Comparison of ENCODE assay signal across 8 cellular contexts in genomic region chr10:3668276-3668960, GRCh38.
A peak's percentile ranks its signal among the peaks of the same experiment; 100 is the strongest.
DNase-seq lines count a peak whose midpoint lies in the region; ATAC-seq, FAIRE-seq and TF ChIP-seq lines count a peak whose summit lies in the region.

No MANE protein-coding gene starts in this region.

- H3K18ac ChIP-seq in H1 (ENCODE audit: extremely low read depth, low read length) (no peak overlapping the region), neuronal stem cell (ENCODE audit: low read length) (peak overlapping the region; percentile 8)

- no peak overlapping the region for H3K14ac ChIP-seq in H1 (ENCODE audit: insufficient read length)
- no peak overlapping the region for H3K14ac ChIP-seq in neuronal stem cell (ENCODE audit: low read length)

- H3K79me2 ChIP-seq in H1 (ENCODE audit: control insufficient read depth in 1 of 2, insufficient read depth in 2 of 2, low read length in 2 of 2) = no peaks in the 10 kb centered on the region

- no peak for TF ChIP-seq EP300 in H1 (IDR thresholded peaks at IDR 0.05; ENCODE audit: borderline replicate concordance in 1 of 2, low read depth in 2 of 2, low read length in 2 of 2)

- no peak overlapping the region for H4K91ac ChIP-seq in H1 (replicated peaks; ENCODE audit: insufficient read length, low read length)
- H4K91ac ChIP-seq in neuronal stem cell (ENCODE audit: low read depth, low read length, poor library complexity) = no peak overlapping the region

- peaks cover 4% of the 10 kb centered on the region for H3K36me3 Mint-ChIP-seq in activated CD4-positive, alpha-beta T cell treated with anti-CD3 and anti-CD28 coated beads, Interleukin-2, amount 10 ng/mL, durations not matched to agents 7 days and 5 days (ENCODE audit: low read depth)

- H4K8ac ChIP-seq in H1 (ENCODE audit: extremely low read depth, insufficient read depth, low read length) = no peak overlapping the region
- H4K8ac ChIP-seq in neuronal stem cell (ENCODE audit: low read depth, low read length) = no peak overlapping the region

- H2BK20ac ChIP-seq in H1 (ENCODE audit: low read length) = no peak overlapping the region

- H3K4me3 Mint-ChIP-seq in activated CD4-positive, alpha-beta T cell treated with anti-CD3 and anti-CD28 coated beads, Interleukin-2, amount 10 ng/mL, durations not matched to agents 7 days and 5 days = peak overlapping the region; percentile 82

- peak; percentile 28 for FAIRE-seq in H1 (lab: Jason Lieb, UNC)

- H3K27ac ChIP-seq in HL-60 (replicated peaks) (peak overlapping the region; percentile 70), H1 (ENCODE audit: low read depth, low read length) (no peak overlapping the region), neuronal stem cell (replicated peaks; ENCODE audit: low read length) (no peak overlapping the region), vagina (peak overlapping the region; percentile 41), SJCRH30 (no peak overlapping the region)

- H3K4me1 ChIP-seq in H1 (replicated peaks in 1 of 4; ENCODE audit: control insufficient read depth in 3 of 4, insufficient read depth in 4 of 4, low read length in 3 of 4) (peaks cover 0 to 3% (median 0%) of the 10 kb centered on the region in 4 experiments; a peak in 3 of 7 replicates), neuronal stem cell (ENCODE audit: control insufficient read depth in 2 of 2, insufficient read depth in 1 of 2, low read depth in 1 of 2, low read length in 2 of 2) (peaks cover 0 to 4% of the 10 kb centered on the region in 2 donors), vagina (peaks cover 9% of the 10 kb centered on the region), SJCRH30 (no peaks in the 10 kb centered on the region)

- H3K36me3 ChIP-seq in H1 (ENCODE audit: control insufficient read depth in 2 of 4, insufficient read depth in 4 of 4, low read length in 3 of 4) (no peaks in the 10 kb centered on the region), neuronal stem cell (replicated peaks in 1 of 2; ENCODE audit: control insufficient read depth in 2 of 2, insufficient read depth in 2 of 2, low read length in 2 of 2) (no peaks in the 10 kb centered on the region), vagina (no peaks in the 10 kb centered on the region), SJCRH30 (no peaks in the 10 kb centered on the region)

- H2BK15ac ChIP-seq in H1 (ENCODE audit: low read length) (no peak overlapping the region), neuronal stem cell (ENCODE audit: low read length) (no peak overlapping the region)

- H3K79me1 ChIP-seq in H1 (ENCODE audit: low read depth, low read length) (no peaks in the 10 kb centered on the region), neuronal stem cell (ENCODE audit: low read depth, low read length) (no peaks in the 10 kb centered on the region)

- peak in 1 of 2 experiments; percentile 1; a peak in 1 of 4 replicates for TF ChIP-seq RAD21 in H1 (IDR thresholded peaks at IDR 0.05 in 1 of 2, conservative IDR thresholded peaks at IDR 0.05 in 1 of 2; ENCODE audit: low read depth in 2 of 2, low read length in 2 of 2)

- H3K4ac ChIP-seq in H1 (replicated peaks; ENCODE audit: insufficient read length, low read depth, low read length) (no peak overlapping the region), neuronal stem cell (ENCODE audit: low read length) (no peak overlapping the region)

- no peaks in the 10 kb centered on the region for H3K23me2 ChIP-seq in H1 (ENCODE audit: low read depth, low read length)

- no peak overlapping the region for H3K56ac ChIP-seq in H1 (replicated peaks; ENCODE audit: insufficient read length, low read depth, low read length)

- H3K4me2 ChIP-seq in H1 (ENCODE audit: insufficient read depth in 1 of 2, low read depth in 2 of 2, low read length in 2 of 2) (peak overlapping the region; percentile 16 to 57; a peak in 3 of 4 replicates), neuronal stem cell (ENCODE audit: insufficient read depth, low read length, poor library complexity, severe bottlenecking) (peak overlapping the region; percentile 26)

- no peak overlapping the region for H3K23ac ChIP-seq in H1 (ENCODE audit: insufficient read length)
- H3K23ac ChIP-seq in neuronal stem cell (ENCODE audit: low read depth, low read length, poor library complexity) = no peak overlapping the region

- H3K4me3 ChIP-seq in HL-60 (replicated peaks; ENCODE audit: insufficient read depth, low read length) (peak overlapping the region; percentile 16), H1 (ENCODE audit: extremely low read depth in 1 of 4, insufficient read depth in 2 of 4, low read depth in 3 of 4, low read length in 4 of 4) (peak overlapping the region in 3 of 4 experiments; percentile 4 to 48 (median 14); a peak in 4 of 8 replicates), neuronal stem cell (ENCODE audit: low read length in 2 of 2) (no peak overlapping the region), vagina (no peak overlapping the region), SJCRH30 (no peak overlapping the region)

- DNase-seq in HL-60 (ENCODE audit: low read depth in 1 of 2, low spot score in 1 of 2) = peak in 1 of 2 experiments; percentile 20
- DNase-seq in activated CD4-positive, alpha-beta T cell treated with anti-CD3 and anti-CD28 coated beads, Interleukin-2, amount 10 ng/mL, durations not matched to agents 7 days and 5 days = peak; percentile 80
- DNase-seq in H1 (ENCODE audit: low read depth in 1 of 2, low spot score in 2 of 2) = peak; percentile 47 to 59
- DNase-seq in neuronal stem cell (ENCODE audit: low spot score) = no peak
- DNase-seq in vagina (ENCODE audit: extremely low spot score in 2 of 2) = no peak
- no peak for DNase-seq in SJCRH30
- no peak for DNase-seq in NCI-H345 (lab: John Stamatoyannopoulos, UW)

- no peaks in the 10 kb centered on the region for H3K27me3 ChIP-seq in HL-60 (ENCODE audit: insufficient read depth, poor library complexity, severe bottlenecking)
- peaks cover 0 to 5% (median 0%) of the 10 kb centered on the region in 4 experiments; a peak in 2 of 7 replicates for H3K27me3 ChIP-seq in H1 (replicated peaks in 1 of 4; ENCODE audit: control insufficient read depth in 3 of 4, extremely low read depth in 1 of 4, insufficient read depth in 3 of 4, low read length in 3 of 4)
- no peaks in the 10 kb centered on the region for H3K27me3 ChIP-seq in neuronal stem cell (ENCODE audit: control insufficient read depth in 3 of 3, insufficient read depth in 3 of 3, low read depth in 1 of 3, low read length in 3 of 3)
- no peaks in the 10 kb centered on the region for H3K27me3 ChIP-seq in vagina
- H3K27me3 ChIP-seq in SJCRH30 = no peaks in the 10 kb centered on the region

- intact Hi-C loops in vagina (cut with DNase I) = no loop called here

- no peaks in the 10 kb centered on the region for H3K27me3 Mint-ChIP-seq in activated CD4-positive, alpha-beta T cell treated with anti-CD3 and anti-CD28 coated beads, Interleukin-2, amount 10 ng/mL, durations not matched to agents 7 days and 5 days

- POLR2A ChIA-PET in activated CD4-positive, alpha-beta T cell treated with anti-CD3 and anti-CD28 coated beads, Interleukin-2, amount 10 ng/mL, durations not matched to agents 7 days and 5 days (lab: Charles Lee) = no interaction called here
- POLR2A ChIA-PET in H1 (lab: Charles Lee; ENCODE audit: partially characterized antibody) = interaction anchor here (0.7 to 1.5 kb wide), 2 partner anchors 117 to 366 kb away, joined by 3 to 6 read pairs; partner anchors contain the start of gene KLF6

- ATAC-seq in GM18498 (IDR thresholded peaks at IDR 0.05; ENCODE audit: unreplicated experiment) = no peak

- H3K9me3 ChIP-seq in H1 (ENCODE audit: insufficient read depth in 2 of 2, low read depth in 1 of 2, low read length in 1 of 2) (no peaks in the 10 kb centered on the region), neuronal stem cell (replicated peaks in 1 of 2; ENCODE audit: control insufficient read depth in 2 of 2, insufficient read depth in 1 of 2, low read depth in 1 of 2, low read length in 2 of 2) (peaks cover 0 to 2% of the 10 kb centered on the region in 2 donors), vagina (no peaks in the 10 kb centered on the region), SJCRH30 (replicated peaks) (no peaks in the 10 kb centered on the region)

- H2BK12ac ChIP-seq in H1 (ENCODE audit: low read depth, low read length) (no peak overlapping the region), neuronal stem cell (ENCODE audit: low read length) (no peak overlapping the region)

- no peak for TF ChIP-seq POLR2A in H1 (IDR thresholded peaks at IDR 0.05; ENCODE audit: control extremely low read depth in 1 of 2, low read depth in 2 of 2, low read length in 2 of 2)
- no peak for TF ChIP-seq POLR2A in vagina (IDR thresholded peaks at IDR 0.05)

- H2BK120ac ChIP-seq in H1 (replicated peaks; ENCODE audit: low read depth, low read length) = no peak overlapping the region
- no peak overlapping the region for H2BK120ac ChIP-seq in neuronal stem cell (ENCODE audit: low read depth, low read length)

- no peak overlapping the region for H4K5ac ChIP-seq in H1 (ENCODE audit: insufficient read length, low read depth, low read length)

- H3K4me1 Mint-ChIP-seq in activated CD4-positive, alpha-beta T cell treated with anti-CD3 and anti-CD28 coated beads, Interleukin-2, amount 10 ng/mL, durations not matched to agents 7 days and 5 days = peaks cover 45% of the 10 kb centered on the region

- H3K9me3 Mint-ChIP-seq in activated CD4-positive, alpha-beta T cell treated with anti-CD3 and anti-CD28 coated beads, Interleukin-2, amount 10 ng/mL, durations not matched to agents 7 days and 5 days = no peaks in the 10 kb centered on the region

- no peak overlapping the region for H2BK5ac ChIP-seq in H1 (ENCODE audit: low read depth, low read length)
- H2BK5ac ChIP-seq in neuronal stem cell (ENCODE audit: low read length) = no peak overlapping the region

- H4K20me1 ChIP-seq in H1 (replicated peaks in 1 of 2; ENCODE audit: control insufficient read depth in 1 of 2, insufficient read depth in 2 of 2, low read length in 2 of 2) = no peaks in the 10 kb centered on the region

- 27% methylated on average over 21 of the region's 21 CpGs; no CpG with 5 or more reads in 1 of the 2 experiments for WGBS in H1 (ENCODE audit: extremely low coverage in 1 of 2, insufficient coverage in 1 of 2, insufficient read length in 1 of 2, insufficient replicate concordance in 2 of 2, low coverage in 1 of 2, low lambda C conversion rate in 2 of 2, missing lambda C conversion rate in 1 of 2), 2 experiments
- WGBS in neuronal stem cell (ENCODE audit: extremely low coverage in 2 of 2, insufficient read length in 2 of 2, insufficient replicate concordance in 1 of 2), 2 donors = no CpG with 5 or more reads among the region's 21 CpGs

- CTCF ChIA-PET in activated CD4-positive, alpha-beta T cell treated with anti-CD3 and anti-CD28 coated beads, Interleukin-2, amount 10 ng/mL, durations not matched to agents 7 days and 5 days (lab: Charles Lee) = no interaction called here
- CTCF ChIA-PET in H1 (lab: Charles Lee; ENCODE audit: partially characterized antibody) = interaction anchor here (1.5 kb wide), 1 partner anchor 9 kb away, joined by 3 read pairs; no protein-coding TSS in a partner anchor

- H3K27ac Mint-ChIP-seq in activated CD4-positive, alpha-beta T cell treated with anti-CD3 and anti-CD28 coated beads, Interleukin-2, amount 10 ng/mL, durations not matched to agents 7 days and 5 days = peak overlapping the region; percentile 98

- no peak overlapping the region for H3K9ac ChIP-seq in H1 (replicated peaks in 1 of 4; ENCODE audit: extremely low read depth in 1 of 4, low read depth in 3 of 4, low read length in 3 of 4)
- no peak overlapping the region for H3K9ac ChIP-seq in neuronal stem cell (ENCODE audit: low read depth, low read length, poor library complexity)

- TF ChIP-seq CTCF in HL-60 (IDR thresholded peaks at IDR 0.05; ENCODE audit: insufficient read depth, low read length) (no peak), H1 (IDR thresholded peaks at IDR 0.05; ENCODE audit: control extremely low read depth in 1 of 3, insufficient read depth in 1 of 3, low read depth in 1 of 3, low read length in 3 of 3) (no peak), vagina (IDR thresholded peaks at IDR 0.05) (no peak)

- H2AFZ ChIP-seq in H1 (ENCODE audit: low read length) (peak overlapping the region; percentile 92), neuronal stem cell (ENCODE audit: low read length) (peak overlapping the region; percentile 59)

- H2AK5ac ChIP-seq in H1 (ENCODE audit: low read depth, low read length) = no peak overlapping the region
- H2AK5ac ChIP-seq in neuronal stem cell (ENCODE audit: low read depth, low read length) = no peak overlapping the region

Comparison
In these comparisons a context has a peak if more than half of its experiments do, and no peak if none do; other contexts are left out.
1. DNase-seq: peak in activated CD4-positive, alpha-beta T cell treated with anti-CD3 and anti-CD28 coated beads, Interleukin-2, amount 10 ng/mL, durations not matched to agents 7 days and 5 days (single experiment) and H1 (2 of 2); none in neuronal stem cell (single experiment), vagina (0 of 2), SJCRH30 (0 of 2) and NCI-H345 (single experiment).
2. H3K27ac ChIP-seq: peak in HL-60 (single experiment) and vagina (single experiment); none in H1 (single experiment), neuronal stem cell (single experiment) and SJCRH30 (single experiment).
3. H3K4me3 ChIP-seq: peak in HL-60 (single experiment) and H1 (3 of 4); none in neuronal stem cell (0 of 2), vagina (0 of 2) and SJCRH30 (single experiment).